Comparison of ENCODE assay signal across 9 cellular contexts in genomic region chr5:6291961-6292360, GRCh38.
DNase-seq lines count a peak whose midpoint lies in the region; ATAC-seq and TF ChIP-seq lines count a peak whose summit lies in the region.
"Had no signal": no experiment of that assay in that cellular context is flagged by ENCODE, and none has a peak within 500 bp of the region (broad histone marks: within the 10 kb centered on the region; RNA-seq: fewer than 3 reads in every experiment).

No MANE protein-coding gene starts in this region.

- no peaks in the 10 kb centered on the region for H3K27me3 ChIP-seq in CD4-positive, alpha-beta T cell (ENCODE audit: control insufficient read depth, insufficient read depth, low read length)
- no peaks in the 10 kb centered on the region for H3K27me3 ChIP-seq in GM23248 (replicated peaks; ENCODE audit: insufficient read depth)
- H3K27me3 ChIP-seq in aorta (ENCODE audit: control insufficient read depth in 1 of 2, insufficient read depth in 2 of 2, low read length in 1 of 2): no peaks in the 10 kb centered on the region

- no peaks in the 10 kb centered on the region for H3K9me2 ChIP-seq in GM23248 (ENCODE audit: insufficient read depth)

- CTCF ChIA-PET in CD4-positive, alpha-beta T cell (lab: Charles Lee): interaction anchor here (0.8 to 1.3 kb wide), 2 partner anchors 95 to 453 kb away, joined by 3 read pairs; no protein-coding TSS in a partner anchor

- peaks cover 10% of the 10 kb centered on the region for H3K27me3 Mint-ChIP-seq in CD4-positive, alpha-beta T cell

- in situ Hi-C loops in GM23248 (cut with MboI): no loop called here

- ATAC-seq in CD4-positive, alpha-beta T cell (ENCODE audit: poor library complexity): no peak
- ATAC-seq in GM18861 (IDR thresholded peaks at IDR 0.05; ENCODE audit: unreplicated experiment) (peak; percentile 40), HG03135 (IDR thresholded peaks at IDR 0.05; ENCODE audit: unreplicated experiment) (no peak), aorta (ENCODE audit: low FRiP score) (no peak)

- no peaks in the 10 kb centered on the region for H4K20me1 ChIP-seq in GM23248 (ENCODE audit: insufficient read depth)

- no peak overlapping the region for H2AFZ ChIP-seq in GM23248

- H3K4me2 ChIP-seq in GM23248 (ENCODE audit: unreplicated experiment): no peak overlapping the region

- intact Hi-C loops in CD4-positive, alpha-beta T cell (cut with DNase I, micrococcal nuclease): loop anchor here (5.0 kb wide), 2 partner anchors 145 to 455 kb away; no protein-coding TSS in a partner anchor
- intact Hi-C loops in aorta (cut with DNase I): loop anchor here in 1 of 2 donors (2.0 kb wide), 1 partner anchor 285 kb away; no protein-coding TSS in a partner anchor

- peaks cover 4% of the 10 kb centered on the region for H3K9me3 ChIP-seq in CD4-positive, alpha-beta T cell (ENCODE audit: control insufficient read depth, low read length)
- H3K9me3 ChIP-seq in GM23248 (ENCODE audit: low read depth) (no peaks in the 10 kb centered on the region), aorta (ENCODE audit: control insufficient read depth, low read length) (peaks cover 3% of the 10 kb centered on the region)

- H3K36me3 Mint-ChIP-seq in CD4-positive, alpha-beta T cell (ENCODE audit: low read depth): no peaks in the 10 kb centered on the region

- H3K36me3 ChIP-seq in GM23248 (ENCODE audit: low read depth): no peaks in the 10 kb centered on the region
- no peaks in the 10 kb centered on the region for H3K36me3 ChIP-seq in aorta (ENCODE audit: control insufficient read depth in 1 of 2, insufficient read depth in 2 of 2, low read length in 1 of 2)

- no peak overlapping the region for H3K27ac ChIP-seq in CD4-positive, alpha-beta T cell (ENCODE audit: low read depth, low read length)
- H3K27ac ChIP-seq in GM23248 (no peak overlapping the region), aorta (ENCODE audit: low read depth in 1 of 2, low read length in 2 of 2) (no peak overlapping the region)

- no peak for DNase-seq in CD4-positive, alpha-beta T cell
- DNase-seq in NCI-H510A treated with DMSO at 0.1 percent for 48 hours (lab: John Stamatoyannopoulos, UW) (peak; percentile 55), epithelial cell of esophagus (ENCODE audit: low read depth) (peak; percentile 18), GM23248 (no peak), HuH-7.5 (ENCODE audit: low spot score) (no peak), aorta (no peak)

- H3K4me1 ChIP-seq in GM23248 (ENCODE audit: insufficient read depth) (no peaks in the 10 kb centered on the region), aorta (ENCODE audit: control insufficient read depth in 1 of 2, insufficient read depth in 2 of 2, low read length in 2 of 2) (no peaks in the 10 kb centered on the region)

- WGBS in GM23248 (ENCODE audit: low coverage in 1 of 2, low lambda C conversion rate in 2 of 2, missing lambda C conversion rate in 2 of 2), 2 experiments: 3 to 6% methylated on average over 3 of the region's 3 CpGs
- WGBS in aorta, 2 donors: 23 to 29% methylated on average over 3 of the region's 3 CpGs

- no peaks in the 10 kb centered on the region for H3K4me1 Mint-ChIP-seq in CD4-positive, alpha-beta T cell (ENCODE audit: low read depth)

- no peaks in the 10 kb centered on the region for H3F3A ChIP-seq in GM23248 (ENCODE audit: insufficient read depth)

- H3K79me2 ChIP-seq in GM23248 (ENCODE audit: insufficient read depth): no peaks in the 10 kb centered on the region

- H3K4me3 Mint-ChIP-seq in CD4-positive, alpha-beta T cell: no peak overlapping the region
- H3K4me3 Mint-ChIP-seq: stimulated activated naive CD8-positive, alpha-beta T cell treated with anti-CD3 and anti-CD28 coated beads, Interleukin-15, Interleukin-2, amounts not matched to agents 100 ng/mL and 50 ng/mL, for 24 hours had no signal

- H3K4me3 ChIP-seq in epithelial cell of esophagus (ENCODE audit: low read length): no peak overlapping the region
- H3K4me3 ChIP-seq in GM23248: no peak overlapping the region
- H3K4me3 ChIP-seq in aorta (ENCODE audit: low read length in 2 of 2): no peak overlapping the region

- H3K9ac ChIP-seq in GM23248: no peak overlapping the region

- no peak overlapping the region for H3K27ac Mint-ChIP-seq in CD4-positive, alpha-beta T cell
- H3K27ac Mint-ChIP-seq: stimulated activated naive CD8-positive, alpha-beta T cell treated with anti-CD3 and anti-CD28 coated beads, Interleukin-15, Interleukin-2, amounts not matched to agents 100 ng/mL and 50 ng/mL, for 24 hours had no signal

- POLR2A ChIA-PET in CD4-positive, alpha-beta T cell (lab: Charles Lee): no interaction called here

- no peaks in the 10 kb centered on the region for H3K9me3 Mint-ChIP-seq in CD4-positive, alpha-beta T cell
- H3K9me3 Mint-ChIP-seq: stimulated activated naive CD8-positive, alpha-beta T cell treated with anti-CD3 and anti-CD28 coated beads, Interleukin-15, Interleukin-2, amounts not matched to agents 100 ng/mL and 50 ng/mL, for 24 hours had no signal

- TF ChIP-seq CTCF in CD4-positive, alpha-beta T cell (IDR thresholded peaks at IDR 0.05): peak; percentile 39
- TF ChIP-seq CTCF in epithelial cell of esophagus (IDR thresholded peaks at IDR 0.05; ENCODE audit: insufficient read depth, low read depth, low read length, missing control alignments): peak; percentile 39

Comparison
In these comparisons a context has a peak if more than half of its experiments do, and no peak if none do; other contexts are left out.
1. DNase-seq: peak in NCI-H510A treated with DMSO at 0.1 percent for 48 hours (single experiment) and epithelial cell of esophagus (single experiment); none in CD4-positive, alpha-beta T cell (0 of 10), GM23248 (single experiment), HuH-7.5 (single experiment) and aorta (0 of 2).